In genomic region chr19:17101686-17102628, GRCh38 we compare ENCODE assay signal across 15 cellular contexts.
"Had no signal": no experiment of that assay in that cellular context is flagged by ENCODE, and none has a peak within 500 bp of the region (broad histone marks: within the 10 kb centered on the region; RNA-seq: fewer than 3 reads in every experiment).

No MANE protein-coding gene starts in this region.

- H3K27ac ChIP-seq: dorsolateral prefrontal cortex, tibial nerve, vagina had no signal

- H3K27me3 ChIP-seq: ascending aorta, dorsolateral prefrontal cortex, tibial nerve, vagina had no signal

- H3K9me3 ChIP-seq: ascending aorta, tibial nerve, vagina had no signal

- ATAC-seq: esophagus mucosa; naive thymus-derived CD4-positive, alpha-beta T cell had no signal

- H3K4me3 ChIP-seq: ascending aorta, dorsolateral prefrontal cortex, lung, tibial nerve, vagina had no signal

- DNase-seq: activated CD4-positive, alpha-beta T cell treated with anti-CD3 and anti-CD28 coated beads, Interleukin-2, amount 10 ng/mL, durations not matched to agents 7 days and 5 days; activated CD8-positive, alpha-beta memory T cell treated with anti-CD3 and anti-CD28 coated beads, Interleukin-2, amount 50 U/mL, for 48 hours; activated gamma-delta T cell treated with Interleukin-2 at 50 U/mL for 16 hours; dorsolateral prefrontal cortex; islet precursor cell; naive thymus-derived CD4-positive, alpha-beta T cell; posterior cingulate gyrus; stimulated activated CD4-positive, alpha-beta T cell treated with anti-CD3 and anti-CD28 coated beads, Interleukin-2, amount 100 ng/mL, for 48 hours; stimulated activated naive CD4-positive, alpha-beta T cell treated with Interleukin-2 at 50 U/mL for 16 hours; substantia nigra had no signal
